Comparison of ENCODE assay signal across 38 cellular contexts in genomic region chr7:79923953-79924352, GRCh38.
DNase-seq lines count a peak whose midpoint lies in the region; ATAC-seq and TF ChIP-seq lines count a peak whose summit lies in the region.
"Had no signal": no experiment of that assay in that cellular context is flagged by ENCODE, and none has a peak within 500 bp of the region (broad histone marks: within the 10 kb centered on the region; RNA-seq: fewer than 3 reads in every experiment).

No MANE protein-coding gene starts in this region.

- no peak overlapping the region for H3K4me3 Mint-ChIP-seq in activated CD8-positive, alpha-beta T cell treated with anti-CD3 and anti-CD28 coated beads, Interleukin-2, amount 10 ng/mL, durations not matched to agents 7 days and 5 days
- H3K4me3 Mint-ChIP-seq: activated naive CD4-positive, alpha-beta T cell treated with anti-CD3 and anti-CD28 coated beads, Interleukin-2, amount 50 U/mL, for 24 hours; natural killer cell had no signal

- intact Hi-C loops in PC-3 (cut with micrococcal nuclease), result loop anchor here (2.0 kb wide), 1 partner anchor 47 kb away; no protein-coding TSS in a partner anchor
- intact Hi-C loops in gastrocnemius medialis (cut with DNase I; ENCODE audit: low total_unique reads), result no loop called here
- intact Hi-C loops in OCI-LY7 (cut with micrococcal nuclease; ENCODE audit: unreplicated experiment), result no loop called here

- TF ChIP-seq CTCF in PC-3 (conservative IDR thresholded peaks at IDR 0.05; ENCODE audit: low read depth, low read length) (no peak), fibroblast of lung (conservative IDR thresholded peaks at IDR 0.05 in 1 of 2, IDR thresholded peaks at IDR 0.05 in 1 of 2; ENCODE audit: low read depth in 1 of 2, low read length in 2 of 2) (no peak), osteoblast (IDR thresholded peaks at IDR 0.05; ENCODE audit: extremely low read depth, low read depth, low read length) (no peak), gastrocnemius medialis (IDR thresholded peaks at IDR 0.05 in 4 of 5, conservative IDR thresholded peaks at IDR 0.05 in 1 of 5) (no peak), OCI-LY7 (conservative IDR thresholded peaks at IDR 0.05; ENCODE audit: low read length) (no peak)

- DNase-seq in GM03348 (ENCODE audit: low spot score) (peak; percentile 13), PC-3 (peak; percentile 54), fibroblast of lung (ENCODE audit: low read depth in 2 of 2) (peak; percentile 14 to 59), osteoblast (ENCODE audit: insufficient read length, low spot score, missing footprints) (peak; percentile 87), gastrocnemius medialis (no peak), OCI-LY7 (ENCODE audit: low spot score) (no peak)
- DNase-seq in activated CD8-positive, alpha-beta T cell treated with anti-CD3 and anti-CD28 coated beads, Interleukin-2, amount 10 ng/mL, durations not matched to agents 7 days and 5 days, result no peak
- DNase-seq: activated CD4-positive, alpha-beta T cell treated with anti-CD3 and anti-CD28 coated beads for 4 hours; activated CD8-positive, alpha-beta memory T cell treated with anti-CD3 and anti-CD28 coated beads for 24 hours; activated T-cell treated with anti-CD3 and anti-CD28 coated beads for 4 hours; aorta; Caco-2; colonic mucosa; DMS79; effector CD4-positive, alpha-beta T cell; H7; mucosa of descending colon; natural killer cell; NCI-H146; NCI-H2107; NCI-H345; NCI-H69; nucleus accumbens; SHP77 treated with DMSO at 0.1 percent for 48 hours; sigmoid colon; stimulated activated CD4-positive, alpha-beta T cell treated with anti-CD3 and anti-CD28 coated beads, Interleukin-4, amount 100 ng/mL, for 24 hours; SW 1271; T-helper 9 cell; trophoblast cell had no signal

- POLR2A ChIA-PET in PC-3 (lab: Charles Lee; ENCODE audit: unreplicated experiment), result no interaction called here
- POLR2A ChIA-PET in activated CD8-positive, alpha-beta T cell treated with anti-CD3 and anti-CD28 coated beads, Interleukin-2, amount 10 ng/mL, durations not matched to agents 7 days and 5 days (lab: Charles Lee), result no interaction called here
- POLR2A ChIA-PET in OCI-LY7 (lab: Charles Lee), result interaction anchor here (0.6 kb wide), 1 partner anchor 388 kb away, joined by 3 read pairs; no protein-coding TSS in a partner anchor

- H3K9ac ChIP-seq in PC-3 (ENCODE audit: low read length) (peak overlapping the region; percentile 7; the same call in 1 of the 2 replicates), fibroblast of lung (ENCODE audit: insufficient read depth, low read length) (no peak overlapping the region)

- H3K27me3 ChIP-seq in PC-3 (ENCODE audit: low read length) (no peaks in the 10 kb centered on the region), fibroblast of lung (ENCODE audit: control insufficient read depth, insufficient read depth, low read length) (no peaks in the 10 kb centered on the region), osteoblast (ENCODE audit: insufficient read depth, low read length) (no peaks in the 10 kb centered on the region), gastrocnemius medialis (no peaks in the 10 kb centered on the region)
- H3K27me3 ChIP-seq: cardiac muscle cell, colonic mucosa, gastroesophageal sphincter, hepatocyte, sigmoid colon had no signal

- no peaks in the 10 kb centered on the region for H3K27me3 Mint-ChIP-seq in activated CD8-positive, alpha-beta T cell treated with anti-CD3 and anti-CD28 coated beads, Interleukin-2, amount 10 ng/mL, durations not matched to agents 7 days and 5 days (ENCODE audit: low read depth)
- H3K27me3 Mint-ChIP-seq: activated naive CD4-positive, alpha-beta T cell treated with anti-CD3 and anti-CD28 coated beads, Interleukin-2, amount 50 U/mL, for 24 hours had no signal

- no peaks in the 10 kb centered on the region for H3K36me3 Mint-ChIP-seq in activated CD8-positive, alpha-beta T cell treated with anti-CD3 and anti-CD28 coated beads, Interleukin-2, amount 10 ng/mL, durations not matched to agents 7 days and 5 days (ENCODE audit: low read depth)
- H3K36me3 Mint-ChIP-seq: activated naive CD4-positive, alpha-beta T cell treated with anti-CD3 and anti-CD28 coated beads, Interleukin-2, amount 50 U/mL, for 24 hours; natural killer cell had no signal

- H3K9me3 ChIP-seq in PC-3 (ENCODE audit: low read length) (no peaks in the 10 kb centered on the region), fibroblast of lung (ENCODE audit: control insufficient read depth, insufficient read depth, low read depth, low read length) (no peaks in the 10 kb centered on the region), osteoblast (ENCODE audit: low read depth, low read length) (peaks cover 2% of the 10 kb centered on the region), gastrocnemius medialis (no peaks in the 10 kb centered on the region), OCI-LY7 (ENCODE audit: low read length) (no peaks in the 10 kb centered on the region)
- H3K9me3 ChIP-seq: Caco-2, colonic mucosa, gastroesophageal sphincter, mucosa of descending colon had no signal

- ATAC-seq in PC-3 (peak; percentile 85), gastrocnemius medialis (no peak)
- ATAC-seq in activated CD8-positive, alpha-beta T cell treated with anti-CD3 and anti-CD28 coated beads, Interleukin-2, amount 10 ng/mL, durations not matched to agents 7 days and 5 days, result no peak
- ATAC-seq: gastroesophageal sphincter, mucosa of descending colon, natural killer cell, Panc1 had no signal

- no peak for TF ChIP-seq POLR2A in gastrocnemius medialis (IDR thresholded peaks at IDR 0.05)

- CTCF ChIA-PET in PC-3 (lab: Charles Lee) (no interaction called here), OCI-LY7 (lab: Charles Lee; ENCODE audit: unreplicated experiment) (no interaction called here)
- CTCF ChIA-PET in activated CD8-positive, alpha-beta T cell treated with anti-CD3 and anti-CD28 coated beads, Interleukin-2, amount 10 ng/mL, durations not matched to agents 7 days and 5 days (lab: Charles Lee), result no interaction called here

- H3K27ac Mint-ChIP-seq in activated CD8-positive, alpha-beta T cell treated with anti-CD3 and anti-CD28 coated beads, Interleukin-2, amount 10 ng/mL, durations not matched to agents 7 days and 5 days, result no peak overlapping the region
- H3K27ac Mint-ChIP-seq: activated naive CD4-positive, alpha-beta T cell treated with anti-CD3 and anti-CD28 coated beads, Interleukin-2, amount 50 U/mL, for 24 hours; activated T-helper 2 cell treated with anti-CD3 and anti-CD28 coated beads, Interferon-gamma antibody, Interleukin-2, Interleukin-4, amounts not matched to agents 10 μg/mL and 5 μg/mL and 100 μg/mL, durations not matched to agents 14 hours and 24 hours and 36 hours; natural killer cell had no signal

- peaks cover 5% of the 10 kb centered on the region for H3K9me3 Mint-ChIP-seq in activated CD8-positive, alpha-beta T cell treated with anti-CD3 and anti-CD28 coated beads, Interleukin-2, amount 10 ng/mL, durations not matched to agents 7 days and 5 days (ENCODE audit: insufficient read depth)
- H3K9me3 Mint-ChIP-seq: activated T-helper 2 cell treated with anti-CD3 and anti-CD28 coated beads, Interferon-gamma antibody, Interleukin-2, Interleukin-4, amounts not matched to agents 10 μg/mL and 5 μg/mL and 100 μg/mL, durations not matched to agents 14 hours and 24 hours and 36 hours had no signal

- BruUV-seq in PC-3 (replicated peaks; lab: Mats Ljungman, UMichigan) (no TSS peak), OCI-LY7 (replicated peaks; lab: Mats Ljungman, UMichigan) (no TSS peak)

- H3K9me2 ChIP-seq in PC-3 (replicated peaks; ENCODE audit: low read length) (no peaks in the 10 kb centered on the region), OCI-LY7 (ENCODE audit: insufficient read depth, low read length) (no peaks in the 10 kb centered on the region)

- no peaks in the 10 kb centered on the region for H4K20me1 ChIP-seq in PC-3 (ENCODE audit: low read length)
- no peaks in the 10 kb centered on the region for H4K20me1 ChIP-seq in fibroblast of lung (ENCODE audit: control insufficient read depth, extremely low read depth, insufficient read depth, low read length)
- H4K20me1 ChIP-seq in osteoblast (ENCODE audit: insufficient read depth, low read length), result no peaks in the 10 kb centered on the region
- H4K20me1 ChIP-seq in OCI-LY7 (ENCODE audit: insufficient read depth, low read length), result no peaks in the 10 kb centered on the region

- no peak overlapping the region for H2AFZ ChIP-seq in PC-3 (ENCODE audit: low read length)
- no peak overlapping the region for H2AFZ ChIP-seq in fibroblast of lung (ENCODE audit: low read length)
- H2AFZ ChIP-seq in osteoblast (ENCODE audit: low read length), result no peak overlapping the region
- H2AFZ ChIP-seq in OCI-LY7 (ENCODE audit: low read length), result no peak overlapping the region
- H2AFZ ChIP-seq: hepatocyte had no signal

- H3K4me3 ChIP-seq in PC-3 (ENCODE audit: low read length) (no peak overlapping the region), fibroblast of lung (replicated peaks in 1 of 4; ENCODE audit: control extremely low read depth in 1 of 4, insufficient read depth in 1 of 4, low read depth in 3 of 4, low read length in 4 of 4) (no peak overlapping the region), osteoblast (ENCODE audit: insufficient read depth, low read length) (no peak overlapping the region), gastrocnemius medialis (no peak overlapping the region), OCI-LY7 (ENCODE audit: low read depth, low read length, poor library complexity, severe bottlenecking) (no peak overlapping the region)
- H3K4me3 ChIP-seq: cardiac muscle cell, colonic mucosa, gastroesophageal sphincter, hepatocyte, lung, mucosa of descending colon, sigmoid colon had no signal

- peak overlapping the region; percentile 56 for H3K27ac ChIP-seq in PC-3 (ENCODE audit: low read length)
- H3K27ac ChIP-seq in fibroblast of lung (ENCODE audit: insufficient read depth, low read length), result no peak overlapping the region
- peak overlapping the region; percentile 31 for H3K27ac ChIP-seq in osteoblast (ENCODE audit: low read depth, low read length)
- H3K27ac ChIP-seq in gastrocnemius medialis, result no peak overlapping the region
- no peak overlapping the region for H3K27ac ChIP-seq in OCI-LY7 (ENCODE audit: low read depth, low read length, poor library complexity, severe bottlenecking)
- H3K27ac ChIP-seq: C4-2B, cardiac muscle cell, colonic mucosa, gastroesophageal sphincter, hepatocyte, sigmoid colon, VCaP had no signal

- in situ Hi-C loops in gastrocnemius medialis (cut with MboI; ENCODE audit: low sequenced_read_pairs in 4 of 4), result no loop called here

- peaks cover 3% of the 10 kb centered on the region for H3K4me1 Mint-ChIP-seq in activated CD8-positive, alpha-beta T cell treated with anti-CD3 and anti-CD28 coated beads, Interleukin-2, amount 10 ng/mL, durations not matched to agents 7 days and 5 days (ENCODE audit: low read depth)
- H3K4me1 Mint-ChIP-seq: activated naive CD4-positive, alpha-beta T cell treated with anti-CD3 and anti-CD28 coated beads, Interleukin-2, amount 50 U/mL, for 24 hours; natural killer cell had no signal

- H3K4me1 ChIP-seq in PC-3 (ENCODE audit: insufficient read depth, low read length) (peaks cover 21% of the 10 kb centered on the region), fibroblast of lung (ENCODE audit: control insufficient read depth, extremely low read depth, insufficient read depth, low read length) (peaks cover 2% of the 10 kb centered on the region), osteoblast (ENCODE audit: insufficient read depth, low read length) (peaks cover 8% of the 10 kb centered on the region), gastrocnemius medialis (no peaks in the 10 kb centered on the region), OCI-LY7 (ENCODE audit: insufficient read depth, low read length, poor library complexity, severe bottlenecking) (no peaks in the 10 kb centered on the region)
- H3K4me1 ChIP-seq: Caco-2, colonic mucosa, gastroesophageal sphincter, sigmoid colon had no signal

- no peaks in the 10 kb centered on the region for H3K36me3 ChIP-seq in PC-3 (ENCODE audit: low read depth, low read length)
- H3K36me3 ChIP-seq in fibroblast of lung (ENCODE audit: control insufficient read depth, insufficient read depth, low read length), result no peaks in the 10 kb centered on the region
- H3K36me3 ChIP-seq in osteoblast (ENCODE audit: insufficient read depth, low read length), result no peaks in the 10 kb centered on the region
- H3K36me3 ChIP-seq in gastrocnemius medialis, result no peaks in the 10 kb centered on the region
- H3K36me3 ChIP-seq in OCI-LY7 (ENCODE audit: insufficient read depth, low read length), result no peaks in the 10 kb centered on the region
- H3K36me3 ChIP-seq: cardiac muscle cell, colonic mucosa, gastroesophageal sphincter, sigmoid colon had no signal

- H3K79me2 ChIP-seq in PC-3 (ENCODE audit: low read length) (no peaks in the 10 kb centered on the region), fibroblast of lung (ENCODE audit: control insufficient read depth, insufficient read depth, low read length) (no peaks in the 10 kb centered on the region), osteoblast (ENCODE audit: insufficient read depth, low read length) (no peaks in the 10 kb centered on the region), OCI-LY7 (ENCODE audit: insufficient read depth, low read depth, low read length) (no peaks in the 10 kb centered on the region)
- H3K79me2 ChIP-seq: hepatocyte had no signal

- no peaks in the 10 kb centered on the region for H3F3A ChIP-seq in PC-3 (ENCODE audit: low read length, unreplicated experiment)

- H3K4me2 ChIP-seq in PC-3 (ENCODE audit: low read length) (peak overlapping the region; percentile 25), fibroblast of lung (ENCODE audit: extremely low read depth, insufficient read depth, low read length) (no peak overlapping the region), osteoblast (ENCODE audit: insufficient read depth, low read length) (no peak overlapping the region), OCI-LY7 (ENCODE audit: low read length) (no peak overlapping the region)
- H3K4me2 ChIP-seq: hepatocyte had no signal

Comparison
In these comparisons a context has a peak if more than half of its experiments do, and no peak if none do; other contexts are left out.
1. DNase-seq: peak in GM03348 (single experiment), PC-3 (single experiment), fibroblast of lung (2 of 2) and osteoblast (single experiment); none in activated CD8-positive, alpha-beta T cell treated with anti-CD3 and anti-CD28 coated beads, Interleukin-2, amount 10 ng/mL, durations not matched to agents 7 days and 5 days (single experiment), gastrocnemius medialis (0 of 2) and OCI-LY7 (single experiment).
2. H3K27ac ChIP-seq: peak in PC-3 (single experiment) and osteoblast (single experiment); none in fibroblast of lung (single experiment), gastrocnemius medialis (0 of 4) and OCI-LY7 (single experiment).